ENCODE assay signal across 30 cellular contexts in genomic region chr1:17845583-17845982, GRCh38.
"Had no signal": no experiment of that assay in that cellular context is flagged by ENCODE, and none has a peak within 500 bp of the region (broad histone marks: within the 10 kb centered on the region; RNA-seq: fewer than 3 reads in every experiment).

No MANE protein-coding gene starts in this region.

- ATAC-seq: activated CD4-positive, alpha-beta T cell treated with anti-CD3 and anti-CD28 coated beads for 36 hours; activated CD8-positive, alpha-beta memory T cell treated with anti-CD3 and anti-CD28 coated beads, Interleukin-2, amount 10 ng/mL, durations not matched to agents 7 days and 5 days; activated CD8-positive, alpha-beta T cell treated with anti-CD3 and anti-CD28 coated beads, Interleukin-2, amount 10 ng/mL, durations not matched to agents 7 days and 5 days; activated naive CD8-positive, alpha-beta T cell treated with anti-CD3 and anti-CD28 coated beads, Interleukin-2, amount 50 U/mL, for 24 hours; body of pancreas; gastroesophageal sphincter had no signal

- H3K27ac ChIP-seq: adrenal gland, body of pancreas, epithelial cell of prostate, esophagus squamous epithelium, gastroesophageal sphincter had no signal

- H3K4me3 ChIP-seq: adrenal gland, body of pancreas, esophagus squamous epithelium, gastroesophageal sphincter had no signal

- DNase-seq: activated CD4-positive, alpha-beta memory T cell treated with anti-CD3 and anti-CD28 coated beads for 36 hours; activated CD4-positive, alpha-beta T cell treated with anti-CD3 and anti-CD28 coated beads for 36 hours; activated CD4-positive, alpha-beta T cell treated with anti-CD3 and anti-CD28 coated beads, Interleukin-2, amount 10 ng/mL, durations not matched to agents 24 days and 14 days; activated CD4-positive, CD25-positive, alpha-beta regulatory T cell; activated CD4-positive, CD25-positive, alpha-beta regulatory T cell treated with anti-CD3 and anti-CD28 coated beads, Interleukin-2, amount 50 U/mL, for 72 hours; activated CD8-positive, alpha-beta memory T cell treated with anti-CD3 and anti-CD28 coated beads, Interleukin-2, amount 10 ng/mL, durations not matched to agents 7 days and 5 days; activated CD8-positive, alpha-beta memory T cell treated with anti-CD3 and anti-CD28 coated beads, Interleukin-2, amount 50 U/mL, for 4 hours; activated CD8-positive, alpha-beta T cell treated with anti-CD3 and anti-CD28 coated beads, Interleukin-2, amount 10 ng/mL, durations not matched to agents 7 days and 5 days; activated effector memory CD4-positive, alpha-beta T cell treated with anti-CD3 and anti-CD28 coated beads, Interleukin-2, amount 50 U/mL, for 16 hours; activated naive CD4-positive, alpha-beta T cell treated with anti-CD3 and anti-CD28 coated beads for 36 hours; activated naive CD8-positive, alpha-beta T cell treated with anti-CD3 and anti-CD28 coated beads for 36 hours; activated naive CD8-positive, alpha-beta T cell treated with anti-CD3 and anti-CD28 coated beads, Interleukin-2, amount 50 U/mL, for 24 hours; activated T-cell treated with anti-CD3 and anti-CD28 coated beads, Interleukin-2, amount 50 U/mL, for 1 hour; activated T-cell treated with anti-CD3 and anti-CD28 coated beads, Interleukin-2, amount 50 U/mL, for 48 hours; adrenal gland; amygdala; aorta; body of pancreas; caudate nucleus; cortex of kidney; effector CD8-positive, alpha-beta T cell; esophagus squamous epithelium; foreskin melanocyte; head of caudate nucleus; T1000 had no signal

- H3K9me3 ChIP-seq: adrenal gland, body of pancreas, esophagus squamous epithelium had no signal

- H3K4me1 ChIP-seq: adrenal gland, body of pancreas, esophagus squamous epithelium, gastroesophageal sphincter had no signal

- H3K36me3 ChIP-seq: adrenal gland, esophagus squamous epithelium, gastroesophageal sphincter had no signal

- FAIRE-seq: colon, endometrium, endothelial cell of umbilical vein had no signal
